In genomic region chr12:88549929-88550328, GRCh38 we compare ENCODE assay signal across 17 cellular contexts. TPM values are rescaled to one million over a fixed set of nuclear protein-coding genes. Genes with fewer than 3 reads are reported as not detected.
"Had no signal": no experiment of that assay in that cellular context is flagged by ENCODE, and none has a peak within 500 bp of the region (broad histone marks: within the 10 kb centered on the region; RNA-seq: fewer than 3 reads in every experiment).

No MANE protein-coding gene starts in this region.

- H2AFZ ChIP-seq: hepatocyte had no signal

- H3K27me3 ChIP-seq: body of pancreas, gastrocnemius medialis, hepatocyte had no signal

- H3K4me3 ChIP-seq: body of pancreas, gastrocnemius medialis, hepatocyte had no signal

- DNase-seq: activated B cell treated with CpG ODN at 0.5 μM for 24 hours; activated CD4-positive, alpha-beta memory T cell treated with anti-CD3 and anti-CD28 coated beads, Interleukin-2, amount 10 ng/mL, durations not matched to agents 7 days and 5 days; activated CD4-positive, alpha-beta T cell treated with anti-CD3 and anti-CD28 coated beads for 4 hours; activated CD8-positive, alpha-beta memory T cell treated with anti-CD3 and anti-CD28 coated beads, Interleukin-2, amount 10 ng/mL, durations not matched to agents 7 days and 5 days; activated naive CD4-positive, alpha-beta T cell treated with Interleukin-2 at 50 U/mL for 16 hours; activated naive CD8-positive, alpha-beta T cell treated with anti-CD3 and anti-CD28 coated beads, Interleukin-2, amount 10 ng/mL, durations not matched to agents 7 days and 5 days; activated T-cell treated with anti-CD3 and anti-CD28 coated beads, Interleukin-2, amount 50 U/mL, for 1 hour; body of pancreas; caudate nucleus; gastrocnemius medialis; left cardiac atrium; midbrain; occipital lobe; posterior cingulate gyrus; retina; stimulated activated naive B cell treated with anti-CD40 and anti-IgM and Interleukin-4, amounts not matched to agents 10 μg/mL and 1 μg/mL and 100 μg/mL, for 72 hours had no signal

- H3K4me2 ChIP-seq: hepatocyte had no signal

- ATAC-seq: activated CD8-positive, alpha-beta memory T cell treated with anti-CD3 and anti-CD28 coated beads, Interleukin-2, amount 10 ng/mL, durations not matched to agents 7 days and 5 days; body of pancreas; gastrocnemius medialis; left cardiac atrium; stimulated activated naive B cell treated with anti-CD40 and anti-IgM and Interleukin-4, amounts not matched to agents 10 μg/mL and 1 μg/mL and 100 μg/mL, for 72 hours had no signal

- H3K27ac ChIP-seq: body of pancreas, gastrocnemius medialis, hepatocyte had no signal

- H3K9me3 ChIP-seq: body of pancreas, gastrocnemius medialis had no signal

RNA-seq across cellular contexts. Expression of gene KITLG, which starts 30.3 kb away (rescaled TPM):
- total RNA-seq: activated B cell treated with CpG ODN at 0.5 μM for 24 hours; activated CD4-positive, alpha-beta memory T cell treated with anti-CD3 and anti-CD28 coated beads, Interleukin-2, amount 10 ng/mL, durations not matched to agents 7 days and 5 days had no signal
